In the genomic region with DNA sequence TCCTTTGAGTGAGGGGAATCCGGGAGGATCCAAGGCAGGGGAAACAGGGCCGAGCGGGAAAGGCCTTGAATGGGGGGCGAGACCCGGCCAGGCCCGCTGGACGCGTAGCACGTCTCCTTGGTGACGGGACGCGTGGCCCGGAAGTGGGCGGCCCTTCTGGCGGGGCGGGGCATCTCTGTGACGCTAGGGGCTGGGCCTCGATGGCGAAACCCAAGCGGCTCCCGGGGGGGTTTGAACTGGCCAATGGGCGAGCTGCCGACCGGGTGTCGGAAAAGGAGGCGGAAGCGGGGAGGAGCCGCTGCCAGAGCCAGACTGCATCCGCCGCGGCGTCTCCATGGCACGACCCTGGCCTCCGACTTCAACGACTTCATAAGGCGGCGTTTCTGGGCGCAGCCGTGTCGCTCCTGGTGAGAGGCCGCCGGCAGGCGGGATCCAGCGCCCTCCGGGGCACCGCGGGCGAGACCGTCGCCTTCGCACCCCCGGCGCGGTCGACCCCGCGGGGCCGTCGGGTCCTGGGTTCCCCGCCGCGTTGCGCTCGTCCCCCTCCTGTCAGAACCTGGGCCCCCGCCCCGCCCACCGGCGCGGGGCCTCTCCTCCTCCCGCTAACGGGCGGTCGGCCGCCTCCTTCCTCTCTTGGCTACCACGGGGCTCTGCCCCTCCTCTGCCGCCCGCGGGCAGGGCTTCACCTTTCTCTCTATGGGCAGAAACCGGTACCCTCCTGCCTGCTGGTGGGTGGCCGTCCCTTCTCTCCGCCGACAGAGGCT, we compare ENCODE assay signal across 8 cellular contexts. TPM values are rescaled to one million over a fixed set of nuclear protein-coding genes. Genes with fewer than 3 reads are reported as not detected.
DNase-seq lines count a peak whose midpoint lies in the region; ATAC-seq and TF ChIP-seq lines count a peak whose summit lies in the region.

A gene (plus strand): TSS at position 158 of the 764 bp plus-strand sequence. CDS start 86 bp downstream, at position 244.

- H3K4me1 Mint-ChIP-seq in WTC11 = peaks cover 14% of the 10 kb centered on the region

- no peaks in the 10 kb centered on the region for H3K9me3 Mint-ChIP-seq in WTC11

- CTCF ChIA-PET in WTC11 (lab: Charles Lee) = interaction anchor here (1.0 to 4.6 kb wide), 4 partner anchors 17 to 114 kb away, joined by 3 to 26 read pairs (median 6); a partner anchor contains a TSS

- H3K27ac Mint-ChIP-seq in WTC11 = peak within 1 kb of the TSS; percentile 82

- TF ChIP-seq CTCF in AG09309 (IDR thresholded peaks at IDR 0.05; ENCODE audit: control insufficient read depth, insufficient read depth, low read depth, low read length, missing control alignments) (no peak), WTC11 (IDR thresholded peaks at IDR 0.05) (no peak), cardiac fibroblast (IDR thresholded peaks at IDR 0.05; ENCODE audit: low read depth, low read length) (no peak)

- H3K4me3 Mint-ChIP-seq in WTC11 = peak within 1 kb of the TSS; percentile 85

- H3K27me3 Mint-ChIP-seq in WTC11 (ENCODE audit: low read depth) = peaks cover 82% of the 10 kb centered on the region

- H3K4me3 ChIP-seq in AG09309 (ENCODE audit: control insufficient read depth, low read depth, low read length) (peak within 1 kb of the TSS; percentile 81), cardiac fibroblast (replicated peaks in 1 of 2; ENCODE audit: low read depth in 2 of 2, low read length in 2 of 2) (peak within 1 kb of the TSS; percentile 86 to 95)

- POLR2A ChIA-PET in WTC11 (lab: Charles Lee) = interaction anchor here (0.5 to 0.8 kb wide), 4 partner anchors 95 to 190 kb away, joined by 3 to 7 read pairs (median 4); a partner anchor contains a TSS

- ATAC-seq in GM19023 (IDR thresholded peaks at IDR 0.05; ENCODE audit: unreplicated experiment) = peak; percentile 84
- peak; percentile 92 for ATAC-seq in HG03196 (IDR thresholded peaks at IDR 0.05; ENCODE audit: unreplicated experiment)
- ATAC-seq in WTC11 = peak; percentile 87

- DNase-seq in AG09309 (ENCODE audit: low read depth) (peak; percentile 66), NCI-H345 (lab: John Stamatoyannopoulos, UW) (peak; percentile 99), WTC11 (ENCODE audit: low spot score) (peak; percentile 99), cardiac fibroblast (ENCODE audit: low read depth in 2 of 2) (peak; percentile 96 to 97), iPS-NIHi7 (ENCODE audit: extremely low spot score) (peak; percentile 100), smooth muscle cell of the brain vasculature (ENCODE audit: low read depth, low spot score) (peak; percentile 88)

- H3K36me3 Mint-ChIP-seq in WTC11 = peaks cover 18% of the 10 kb centered on the region

TF ChIP-seq in WTC11, 78 proteins besides CTCF, POLR2A, EP300 and RAD21 (continues in another document):
- TF ChIP-seq IRF2 (CRISPR knock-in tag; IDR thresholded peaks at IDR 0.05; ENCODE audit: borderline replicate concordance, low read depth) (no peak), SOX15 (CRISPR knock-in tag; IDR thresholded peaks at IDR 0.05) (no peak), FOXP1 (CRISPR knock-in tag; IDR thresholded peaks at IDR 0.05; ENCODE audit: borderline replicate concordance) (no peak; the same call in 1 of the 2 replicates), GABPB1 (CRISPR knock-in tag; IDR thresholded peaks at IDR 0.05) (peak; percentile 34; the same call in 1 of the 2 replicates), ZBTB21 (CRISPR knock-in tag; IDR thresholded peaks at IDR 0.05; ENCODE audit: borderline replicate concordance) (no peak), RELA (CRISPR knock-in tag; IDR thresholded peaks at IDR 0.05; ENCODE audit: borderline replicate concordance) (no peak; the same call in 1 of the 2 replicates), EMX1 (CRISPR knock-in tag; IDR thresholded peaks at IDR 0.05) (no peak), NFYB (CRISPR knock-in tag; conservative IDR thresholded peaks at IDR 0.05; ENCODE audit: low read depth) (peak; percentile 64), SMAD3 (CRISPR knock-in tag; IDR thresholded peaks at IDR 0.05; ENCODE audit: borderline replicate concordance) (no peak), TEAD1 (CRISPR knock-in tag; IDR thresholded peaks at IDR 0.05) (peak; percentile 30; the same call in 1 of the 2 replicates)
- TF ChIP-seq, protein P1, sequence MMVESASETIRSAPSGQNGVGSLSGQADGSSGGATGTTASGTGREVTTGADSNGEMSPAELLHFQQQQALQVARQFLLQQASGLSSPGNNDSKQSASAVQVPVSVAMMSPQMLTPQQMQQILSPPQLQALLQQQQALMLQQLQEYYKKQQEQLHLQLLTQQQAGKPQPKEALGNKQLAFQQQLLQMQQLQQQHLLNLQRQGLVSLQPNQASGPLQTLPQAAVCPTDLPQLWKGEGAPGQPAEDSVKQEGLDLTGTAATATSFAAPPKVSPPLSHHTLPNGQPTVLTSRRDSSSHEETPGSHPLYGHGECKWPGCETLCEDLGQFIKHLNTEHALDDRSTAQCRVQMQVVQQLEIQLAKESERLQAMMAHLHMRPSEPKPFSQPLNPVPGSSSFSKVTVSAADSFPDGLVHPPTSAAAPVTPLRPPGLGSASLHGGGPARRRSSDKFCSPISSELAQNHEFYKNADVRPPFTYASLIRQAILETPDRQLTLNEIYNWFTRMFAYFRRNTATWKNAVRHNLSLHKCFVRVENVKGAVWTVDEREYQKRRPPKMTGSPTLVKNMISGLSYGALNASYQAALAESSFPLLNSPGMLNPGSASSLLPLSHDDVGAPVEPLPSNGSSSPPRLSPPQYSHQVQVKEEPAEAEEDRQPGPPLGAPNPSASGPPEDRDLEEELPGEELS (CRISPR knock-in tag; IDR thresholded peaks at IDR 0.05) = peak; percentile 66; the same call in 1 of the 2 replicates
- TF ChIP-seq, protein P2, sequence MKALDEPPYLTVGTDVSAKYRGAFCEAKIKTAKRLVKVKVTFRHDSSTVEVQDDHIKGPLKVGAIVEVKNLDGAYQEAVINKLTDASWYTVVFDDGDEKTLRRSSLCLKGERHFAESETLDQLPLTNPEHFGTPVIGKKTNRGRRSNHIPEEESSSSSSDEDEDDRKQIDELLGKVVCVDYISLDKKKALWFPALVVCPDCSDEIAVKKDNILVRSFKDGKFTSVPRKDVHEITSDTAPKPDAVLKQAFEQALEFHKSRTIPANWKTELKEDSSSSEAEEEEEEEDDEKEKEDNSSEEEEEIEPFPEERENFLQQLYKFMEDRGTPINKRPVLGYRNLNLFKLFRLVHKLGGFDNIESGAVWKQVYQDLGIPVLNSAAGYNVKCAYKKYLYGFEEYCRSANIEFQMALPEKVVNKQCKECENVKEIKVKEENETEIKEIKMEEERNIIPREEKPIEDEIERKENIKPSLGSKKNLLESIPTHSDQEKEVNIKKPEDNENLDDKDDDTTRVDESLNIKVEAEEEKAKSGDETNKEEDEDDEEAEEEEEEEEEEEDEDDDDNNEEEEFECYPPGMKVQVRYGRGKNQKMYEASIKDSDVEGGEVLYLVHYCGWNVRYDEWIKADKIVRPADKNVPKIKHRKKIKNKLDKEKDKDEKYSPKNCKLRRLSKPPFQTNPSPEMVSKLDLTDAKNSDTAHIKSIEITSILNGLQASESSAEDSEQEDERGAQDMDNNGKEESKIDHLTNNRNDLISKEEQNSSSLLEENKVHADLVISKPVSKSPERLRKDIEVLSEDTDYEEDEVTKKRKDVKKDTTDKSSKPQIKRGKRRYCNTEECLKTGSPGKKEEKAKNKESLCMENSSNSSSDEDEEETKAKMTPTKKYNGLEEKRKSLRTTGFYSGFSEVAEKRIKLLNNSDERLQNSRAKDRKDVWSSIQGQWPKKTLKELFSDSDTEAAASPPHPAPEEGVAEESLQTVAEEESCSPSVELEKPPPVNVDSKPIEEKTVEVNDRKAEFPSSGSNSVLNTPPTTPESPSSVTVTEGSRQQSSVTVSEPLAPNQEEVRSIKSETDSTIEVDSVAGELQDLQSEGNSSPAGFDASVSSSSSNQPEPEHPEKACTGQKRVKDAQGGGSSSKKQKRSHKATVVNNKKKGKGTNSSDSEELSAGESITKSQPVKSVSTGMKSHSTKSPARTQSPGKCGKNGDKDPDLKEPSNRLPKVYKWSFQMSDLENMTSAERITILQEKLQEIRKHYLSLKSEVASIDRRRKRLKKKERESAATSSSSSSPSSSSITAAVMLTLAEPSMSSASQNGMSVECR (CRISPR knock-in tag; IDR thresholded peaks at IDR 0.05; ENCODE audit: borderline replicate concordance) = peak; percentile 59; the same call in 1 of the 2 replicates
- TF ChIP-seq, protein P3, sequence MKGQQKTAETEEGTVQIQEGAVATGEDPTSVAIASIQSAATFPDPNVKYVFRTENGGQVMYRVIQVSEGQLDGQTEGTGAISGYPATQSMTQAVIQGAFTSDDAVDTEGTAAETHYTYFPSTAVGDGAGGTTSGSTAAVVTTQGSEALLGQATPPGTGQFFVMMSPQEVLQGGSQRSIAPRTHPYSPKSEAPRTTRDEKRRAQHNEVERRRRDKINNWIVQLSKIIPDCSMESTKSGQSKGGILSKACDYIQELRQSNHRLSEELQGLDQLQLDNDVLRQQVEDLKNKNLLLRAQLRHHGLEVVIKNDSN (CRISPR knock-in tag; IDR thresholded peaks at IDR 0.05) = 0 out of 2 replicates have a peak, but pooled peaks have one; percentile 68
- TF ChIP-seq, protein P4, sequence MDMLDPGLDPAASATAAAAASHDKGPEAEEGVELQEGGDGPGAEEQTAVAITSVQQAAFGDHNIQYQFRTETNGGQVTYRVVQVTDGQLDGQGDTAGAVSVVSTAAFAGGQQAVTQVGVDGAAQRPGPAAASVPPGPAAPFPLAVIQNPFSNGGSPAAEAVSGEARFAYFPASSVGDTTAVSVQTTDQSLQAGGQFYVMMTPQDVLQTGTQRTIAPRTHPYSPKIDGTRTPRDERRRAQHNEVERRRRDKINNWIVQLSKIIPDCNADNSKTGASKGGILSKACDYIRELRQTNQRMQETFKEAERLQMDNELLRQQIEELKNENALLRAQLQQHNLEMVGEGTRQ (CRISPR knock-in tag; IDR thresholded peaks at IDR 0.05) = peak; percentile 63
- TF ChIP-seq, protein P5, sequence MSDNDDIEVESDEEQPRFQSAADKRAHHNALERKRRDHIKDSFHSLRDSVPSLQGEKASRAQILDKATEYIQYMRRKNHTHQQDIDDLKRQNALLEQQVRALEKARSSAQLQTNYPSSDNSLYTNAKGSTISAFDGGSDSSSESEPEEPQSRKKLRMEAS (CRISPR knock-in tag; IDR thresholded peaks at IDR 0.05) = peak; percentile 63; the same call in 1 of the 2 replicates
- TF ChIP-seq, protein P6, sequence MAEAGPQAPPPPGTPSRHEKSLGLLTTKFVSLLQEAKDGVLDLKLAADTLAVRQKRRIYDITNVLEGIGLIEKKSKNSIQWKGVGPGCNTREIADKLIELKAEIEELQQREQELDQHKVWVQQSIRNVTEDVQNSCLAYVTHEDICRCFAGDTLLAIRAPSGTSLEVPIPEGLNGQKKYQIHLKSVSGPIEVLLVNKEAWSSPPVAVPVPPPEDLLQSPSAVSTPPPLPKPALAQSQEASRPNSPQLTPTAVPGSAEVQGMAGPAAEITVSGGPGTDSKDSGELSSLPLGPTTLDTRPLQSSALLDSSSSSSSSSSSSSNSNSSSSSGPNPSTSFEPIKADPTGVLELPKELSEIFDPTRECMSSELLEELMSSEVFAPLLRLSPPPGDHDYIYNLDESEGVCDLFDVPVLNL (CRISPR knock-in tag; IDR thresholded peaks at IDR 0.05; ENCODE audit: borderline replicate concordance, low read depth) = no peak

RNA-seq across cellular contexts. Expression of the gene that starts here (rescaled TPM):
- 29.3 to 31.9 TPM (median 29.9 TPM) in 3 replicates for total RNA-seq in WTC11 (2021)

Comparison
In these comparisons a context has a peak if more than half of its experiments do, and no peak if none do; other contexts are left out.
1. Peak in every context shown above with its lines: DNase-seq, ATAC-seq and H3K4me3 ChIP-seq.